In genomic region chr3:135081451-135082434, GRCh38 we compare ENCODE assay signal across 22 cellular contexts.
"Had no signal": no experiment of that assay in that cellular context is flagged by ENCODE, and none has a peak within 500 bp of the region (broad histone marks: within the 10 kb centered on the region; RNA-seq: fewer than 3 reads in every experiment).

No MANE protein-coding gene starts in this region.

- H3K27me3 Mint-ChIP-seq: activated naive CD8-positive, alpha-beta T cell treated with anti-CD3 and anti-CD28 coated beads, Interleukin-2, amount 10 ng/mL, durations not matched to agents 7 days and 5 days; effector memory CD8-positive, alpha-beta T cell; stimulated activated memory B cell treated with anti-CD40 and anti-IgM and Interleukin-4, amounts not matched to agents 10 μg/mL and 1 μg/mL and 100 μg/mL, for 72 hours; T-helper 17 cell had no signal

- H3K4me1 Mint-ChIP-seq: activated naive CD8-positive, alpha-beta T cell treated with anti-CD3 and anti-CD28 coated beads, Interleukin-2, amount 10 ng/mL, durations not matched to agents 7 days and 5 days; stimulated activated memory B cell treated with anti-CD40 and anti-IgM and Interleukin-4, amounts not matched to agents 10 μg/mL and 1 μg/mL and 100 μg/mL, for 72 hours; T-helper 17 cell had no signal

- H3K4me3 Mint-ChIP-seq: activated CD4-positive, alpha-beta memory T cell treated with anti-CD3 and anti-CD28 coated beads for 36 hours; activated naive CD4-positive, alpha-beta T cell treated with anti-CD3 and anti-CD28 coated beads for 36 hours; activated naive CD8-positive, alpha-beta T cell treated with anti-CD3 and anti-CD28 coated beads, Interleukin-2, amount 10 ng/mL, durations not matched to agents 7 days and 5 days; effector memory CD8-positive, alpha-beta T cell; nephron progenitor cell; stimulated activated memory B cell treated with anti-CD40 and anti-IgM and Interleukin-4, amounts not matched to agents 10 μg/mL and 1 μg/mL and 100 μg/mL, for 72 hours; T-helper 17 cell had no signal

- DNase-seq: activated CD4-positive, alpha-beta memory T cell treated with anti-CD3 and anti-CD28 coated beads for 36 hours; activated CD4-positive, alpha-beta T cell treated with anti-CD3 and anti-CD28 coated beads for 48 hours; activated naive CD4-positive, alpha-beta T cell treated with anti-CD3 and anti-CD28 coated beads for 36 hours; activated naive CD8-positive, alpha-beta T cell treated with anti-CD3 and anti-CD28 coated beads, Interleukin-2, amount 10 ng/mL, durations not matched to agents 7 days and 5 days; activated T-cell treated with anti-CD3 and anti-CD28 coated beads, Interleukin-2, amount 50 U/mL, for 48 hours; amniotic stem cell; effector memory CD8-positive, alpha-beta T cell; esophagus squamous epithelium; gastrocnemius medialis; heart left ventricle; lower lobe of right lung; mesendoderm; mucosa of descending colon; nephron progenitor cell; pancreas; right lobe of liver; small intestine; stimulated activated CD4-positive, alpha-beta T cell treated with anti-CD3 and anti-CD28 coated beads, Interleukin-2, amount 100 ng/mL, for 24 hours; SW 1271; T-helper 17 cell; trophoblast cell had no signal

- H3K9me3 Mint-ChIP-seq: activated CD4-positive, alpha-beta memory T cell treated with anti-CD3 and anti-CD28 coated beads for 36 hours; activated naive CD4-positive, alpha-beta T cell treated with anti-CD3 and anti-CD28 coated beads for 36 hours; activated naive CD8-positive, alpha-beta T cell treated with anti-CD3 and anti-CD28 coated beads, Interleukin-2, amount 10 ng/mL, durations not matched to agents 7 days and 5 days; nephron progenitor cell; stimulated activated memory B cell treated with anti-CD40 and anti-IgM and Interleukin-4, amounts not matched to agents 10 μg/mL and 1 μg/mL and 100 μg/mL, for 72 hours had no signal

- ATAC-seq: effector memory CD8-positive, alpha-beta T cell; gastrocnemius medialis; lower lobe of right lung; mucosa of descending colon; pancreas; right lobe of liver; stimulated activated memory B cell treated with anti-CD40 and anti-IgM and Interleukin-4, amounts not matched to agents 10 μg/mL and 1 μg/mL and 100 μg/mL, for 72 hours; T-helper 17 cell had no signal

- H3K27ac Mint-ChIP-seq: activated CD4-positive, alpha-beta memory T cell treated with anti-CD3 and anti-CD28 coated beads for 36 hours; activated naive CD4-positive, alpha-beta T cell treated with anti-CD3 and anti-CD28 coated beads for 36 hours; activated naive CD8-positive, alpha-beta T cell treated with anti-CD3 and anti-CD28 coated beads, Interleukin-2, amount 10 ng/mL, durations not matched to agents 7 days and 5 days; effector memory CD8-positive, alpha-beta T cell; nephron progenitor cell; stimulated activated memory B cell treated with anti-CD40 and anti-IgM and Interleukin-4, amounts not matched to agents 10 μg/mL and 1 μg/mL and 100 μg/mL, for 72 hours; T-helper 17 cell had no signal
